13 cellular contexts compared by ENCODE assay signal in genomic region chr7:36216063-36216684, GRCh38.
DNase-seq lines count a peak whose midpoint lies in the region; ATAC-seq, FAIRE-seq and TF ChIP-seq lines count a peak whose summit lies in the region.
"Had no signal": no experiment of that assay in that cellular context is flagged by ENCODE, and none has a peak within 500 bp of the region (broad histone marks: within the 10 kb centered on the region; RNA-seq: fewer than 3 reads in every experiment).

No MANE protein-coding gene starts in this region.

- no peaks in the 10 kb centered on the region for H3K9me3 Mint-ChIP-seq in activated naive CD8-positive, alpha-beta T cell treated with anti-CD3 and anti-CD28 coated beads, Interleukin-2, amount 50 U/mL, for 24 hours
- H3K9me3 Mint-ChIP-seq: naive B cell had no signal

- intact Hi-C loops in pancreas (cut with DNase I): no loop called here
- intact Hi-C loops in ascending aorta (cut with DNase I): no loop called here

- H3K27me3 ChIP-seq in pancreas (no peaks in the 10 kb centered on the region), ascending aorta (no peaks in the 10 kb centered on the region)
- H3K27me3 ChIP-seq: SJSA1 had no signal

- no peaks in the 10 kb centered on the region for H3K27me3 Mint-ChIP-seq in activated naive CD8-positive, alpha-beta T cell treated with anti-CD3 and anti-CD28 coated beads, Interleukin-2, amount 50 U/mL, for 24 hours

- H3K36me3 ChIP-seq in pancreas (no peaks in the 10 kb centered on the region), ascending aorta (no peaks in the 10 kb centered on the region)
- H3K36me3 ChIP-seq: SJSA1 had no signal

- no peak for FAIRE-seq in pancreas (lab: Jason Lieb, UNC)

- no peak overlapping the region for H3K27ac Mint-ChIP-seq in activated naive CD8-positive, alpha-beta T cell treated with anti-CD3 and anti-CD28 coated beads, Interleukin-2, amount 50 U/mL, for 24 hours

- peaks cover 3% of the 10 kb centered on the region for H3K4me1 Mint-ChIP-seq in activated naive CD8-positive, alpha-beta T cell treated with anti-CD3 and anti-CD28 coated beads, Interleukin-2, amount 50 U/mL, for 24 hours
- H3K4me1 Mint-ChIP-seq: naive B cell had no signal

- 71 to 77% methylated on average over 4 of the region's 4 CpGs for WGBS in pancreas, 2 donors

- H3K36me3 Mint-ChIP-seq in activated naive CD8-positive, alpha-beta T cell treated with anti-CD3 and anti-CD28 coated beads, Interleukin-2, amount 50 U/mL, for 24 hours (ENCODE audit: low read depth): no peaks in the 10 kb centered on the region
- H3K36me3 Mint-ChIP-seq: naive B cell had no signal

- H3K27ac ChIP-seq in pancreas (no peak overlapping the region), ascending aorta (no peak overlapping the region)
- H3K27ac ChIP-seq: SJSA1 had no signal

- DNase-seq in CD1c-positive myeloid dendritic cell (ENCODE audit: extremely low spot score): peak; percentile 87
- peak; percentile 6 for DNase-seq in NCI-H82 treated with DMSO at 0.1 percent for 48 hours (lab: John Stamatoyannopoulos, UW; ENCODE audit: unreplicated experiment)
- DNase-seq in foreskin fibroblast: peak; percentile 29 to 43
- DNase-seq in pancreas: peak in 1 of 6 donors; percentile 25
- no peak for DNase-seq in stimulated activated CD8-positive, alpha-beta memory T cell treated with anti-CD3 and anti-CD28 coated beads, Interleukin-4, amount 100 ng/mL, for 48 hours
- DNase-seq in ascending aorta (ENCODE audit: low spot score in 2 of 2): no peak
- no peak for DNase-seq in activated naive CD8-positive, alpha-beta T cell treated with anti-CD3 and anti-CD28 coated beads, Interleukin-2, amount 50 U/mL, for 24 hours
- DNase-seq in middle frontal gyrus (ENCODE audit: extremely low spot score, low spot score): no peak
- DNase-seq: activated T-cell treated with anti-CD3 and anti-CD28 coated beads for 4 hours, naive B cell, NCI-H1417, NCI-H526 treated with DMSO at 0.1 percent for 48 hours had no signal

- TF ChIP-seq CTCF in foreskin fibroblast (IDR thresholded peaks at IDR 0.05; ENCODE audit: low read depth, low read length) (no peak), pancreas (IDR thresholded peaks at IDR 0.05) (no peak), ascending aorta (IDR thresholded peaks at IDR 0.05) (no peak)

- no peak overlapping the region for H3K4me3 ChIP-seq in foreskin fibroblast (ENCODE audit: low read depth in 1 of 2, low read length in 2 of 2)
- no peak overlapping the region for H3K4me3 ChIP-seq in pancreas
- no peak overlapping the region for H3K4me3 ChIP-seq in ascending aorta
- H3K4me3 ChIP-seq: SJSA1 had no signal

- H3K9me3 ChIP-seq in pancreas: no peaks in the 10 kb centered on the region
- no peaks in the 10 kb centered on the region for H3K9me3 ChIP-seq in ascending aorta
- H3K9me3 ChIP-seq: SJSA1 had no signal

- H3K4me1 ChIP-seq in pancreas: peaks cover 0 to 3% (median 0%) of the 10 kb centered on the region in 3 donors
- H3K4me1 ChIP-seq in ascending aorta: peaks cover 0 to 10% of the 10 kb centered on the region in 2 donors

- peak; percentile 45 to 92 (median 84) for ATAC-seq in pancreas
- ATAC-seq in activated naive CD8-positive, alpha-beta T cell treated with anti-CD3 and anti-CD28 coated beads, Interleukin-2, amount 50 U/mL, for 24 hours: no peak

- H3K4me3 Mint-ChIP-seq in activated naive CD8-positive, alpha-beta T cell treated with anti-CD3 and anti-CD28 coated beads, Interleukin-2, amount 50 U/mL, for 24 hours: no peak overlapping the region
- H3K4me3 Mint-ChIP-seq: naive B cell had no signal

Comparison
In these comparisons a context has a peak if more than half of its experiments do, and no peak if none do; other contexts are left out.
1. DNase-seq: peak in CD1c-positive myeloid dendritic cell (single experiment), NCI-H82 treated with DMSO at 0.1 percent for 48 hours (single experiment) and foreskin fibroblast (2 of 2); none in stimulated activated CD8-positive, alpha-beta memory T cell treated with anti-CD3 and anti-CD28 coated beads, Interleukin-4, amount 100 ng/mL, for 48 hours (single experiment), ascending aorta (0 of 2), activated naive CD8-positive, alpha-beta T cell treated with anti-CD3 and anti-CD28 coated beads, Interleukin-2, amount 50 U/mL, for 24 hours (single experiment) and middle frontal gyrus (single experiment).